ENCODE assay signal across 22 cellular contexts in genomic region chr19:2798733-2799132, GRCh38. TPM values are rescaled to one million over a fixed set of nuclear protein-coding genes. Genes with fewer than 3 reads are reported as not detected.
DNase-seq lines count a peak whose midpoint lies in the region; ATAC-seq and TF ChIP-seq lines count a peak whose summit lies in the region.
"Had no signal": no experiment of that assay in that cellular context is flagged by ENCODE, and none has a peak within 500 bp of the region (broad histone marks: within the 10 kb centered on the region; RNA-seq: fewer than 3 reads in every experiment).

No MANE protein-coding gene starts in this region.

- H4K5ac ChIP-seq in IMR-90 (ENCODE audit: low read depth, low read length) = no peak overlapping the region

- no peak overlapping the region for H3K9ac ChIP-seq in IMR-90 (ENCODE audit: low read depth, low read length)

- in situ Hi-C loops in IMR-90 (cut with MboI; ENCODE audit: low sequenced_read_pairs) = no loop called here

- no peak overlapping the region for H3K4me2 ChIP-seq in IMR-90 (ENCODE audit: low read depth, low read length)
- H3K4me2 ChIP-seq: A549 had no signal

- TF ChIP-seq RAD21 in IMR-90 (IDR thresholded peaks at IDR 0.05; ENCODE audit: low read length) = no peak

- H3K9me1 ChIP-seq in IMR-90 (ENCODE audit: insufficient read depth, low read length) = no peaks in the 10 kb centered on the region

- POLR2A ChIA-PET in IMR-90 (lab: Charles Lee; ENCODE audit: unreplicated experiment) = no interaction called here

- H2BK5ac ChIP-seq in IMR-90 (ENCODE audit: low read depth, low read length, poor library complexity, severe bottlenecking) = no peak overlapping the region

- no peaks in the 10 kb centered on the region for H3K9me3 Mint-ChIP-seq in activated naive CD8-positive, alpha-beta T cell treated with anti-CD3 and anti-CD28 coated beads, Interleukin-2, amount 50 U/mL, for 24 hours
- H3K9me3 Mint-ChIP-seq: activated CD4-positive, alpha-beta memory T cell treated with anti-CD3 and anti-CD28 coated beads for 36 hours; activated naive CD4-positive, alpha-beta T cell treated with anti-CD3 and anti-CD28 coated beads, Interleukin-2, amount 50 U/mL, for 72 hours; activated T-cell treated with anti-CD3 and anti-CD28 coated beads, Interleukin-2, amount 50 U/mL, for 4 hours; CD4-positive, alpha-beta memory T cell; natural killer cell; type B pancreatic cell had no signal

- H2BK120ac ChIP-seq in IMR-90 (ENCODE audit: low read depth, low read length) = no peak overlapping the region

- TF ChIP-seq POLR2A in IMR-90 (IDR thresholded peaks at IDR 0.05; ENCODE audit: low read depth, low read length) = no peak

- H3K56ac ChIP-seq in IMR-90 (ENCODE audit: extremely low read depth, insufficient read depth, low read length) = no peak overlapping the region

- no peak overlapping the region for H2BK15ac ChIP-seq in IMR-90 (ENCODE audit: low read depth, low read length)

- WGBS in IMR-90 (ENCODE audit: extremely low coverage in 2 of 2, insufficient read length in 1 of 2), 2 experiments = 95% methylated on average over 4 of the region's 7 CpGs; no CpG with 5 or more reads in 1 of the 2 experiments

- no peak overlapping the region for H3K27ac ChIP-seq in IMR-90 (ENCODE audit: insufficient read depth, low read length)
- H3K27ac ChIP-seq: A549 had no signal

- H2AFZ ChIP-seq in IMR-90 (replicated peaks; ENCODE audit: low read length, poor library complexity) = no peak overlapping the region

- H3K4ac ChIP-seq in IMR-90 (ENCODE audit: low read depth, low read length) = no peak overlapping the region

- H3K4me1 ChIP-seq in IMR-90 (ENCODE audit: control insufficient read depth, insufficient read depth, low read length) = no peaks in the 10 kb centered on the region
- H3K4me1 ChIP-seq: A549 had no signal

- H3K14ac ChIP-seq in IMR-90 (replicated peaks; ENCODE audit: low read depth, low read length) = no peak overlapping the region

- H3K79me1 ChIP-seq in IMR-90 (ENCODE audit: low read depth in 1 of 2, low read length in 2 of 2) = peaks cover 0 to 40% of the 10 kb centered on the region in 2 experiments; a peak in 3 of 4 replicates

- H4K20me1 ChIP-seq in IMR-90 (ENCODE audit: insufficient read depth, low read length) = peaks cover 6% of the 10 kb centered on the region; the same call in 1 of the 2 replicates

- H3K23ac ChIP-seq in IMR-90 (ENCODE audit: low read depth, low read length) = no peak overlapping the region

- TF ChIP-seq CTCF in IMR-90 (conservative IDR thresholded peaks at IDR 0.05; ENCODE audit: low read depth, low read length) = no peak

- H3K9me3 ChIP-seq in IMR-90 (ENCODE audit: control insufficient read depth, insufficient read depth, low read length) = no peaks in the 10 kb centered on the region
- H3K9me3 ChIP-seq: A549 had no signal

- no peak overlapping the region for H2AK5ac ChIP-seq in IMR-90 (ENCODE audit: low read depth, low read length)

- BruUV-seq in IMR-90 (replicated peaks; lab: Mats Ljungman, UMichigan) = no TSS peak

- no peak overlapping the region for H3K27ac Mint-ChIP-seq in activated naive CD8-positive, alpha-beta T cell treated with anti-CD3 and anti-CD28 coated beads, Interleukin-2, amount 50 U/mL, for 24 hours
- H3K27ac Mint-ChIP-seq: activated CD4-positive, alpha-beta memory T cell treated with anti-CD3 and anti-CD28 coated beads for 36 hours; activated naive CD4-positive, alpha-beta T cell treated with anti-CD3 and anti-CD28 coated beads, Interleukin-2, amount 50 U/mL, for 72 hours; CD4-positive, alpha-beta memory T cell; natural killer cell; type B pancreatic cell had no signal

- ATAC-seq in IMR-90 (ENCODE audit: low read depth) (peak; percentile 40), HG03378 (IDR thresholded peaks at IDR 0.05; ENCODE audit: unreplicated experiment) (no peak)
- no peak for ATAC-seq in activated naive CD8-positive, alpha-beta T cell treated with anti-CD3 and anti-CD28 coated beads, Interleukin-2, amount 50 U/mL, for 24 hours
- ATAC-seq: A549; activated naive CD4-positive, alpha-beta T cell treated with anti-CD3 and anti-CD28 coated beads, Interleukin-2, amount 50 U/mL, for 72 hours; activated T-cell treated with anti-CD3 and anti-CD28 coated beads, Interleukin-2, amount 50 U/mL, for 4 hours; natural killer cell had no signal

- CTCF ChIA-PET in IMR-90 (lab: Yijun Ruan, JAX) = no interaction called here

- intact Hi-C loops in IMR-90 (cut with micrococcal nuclease) = no loop called here

- H3K36me3 ChIP-seq in IMR-90 (ENCODE audit: control insufficient read depth, insufficient read depth, low read length) = peaks cover 48% of the 10 kb centered on the region

- H4K91ac ChIP-seq in IMR-90 (ENCODE audit: insufficient read depth, low read depth, low read length) = no peak overlapping the region

- H3K36me3 Mint-ChIP-seq in activated naive CD8-positive, alpha-beta T cell treated with anti-CD3 and anti-CD28 coated beads, Interleukin-2, amount 50 U/mL, for 24 hours (ENCODE audit: low read depth) = peaks cover 40% of the 10 kb centered on the region
- H3K36me3 Mint-ChIP-seq: natural killer cell had no signal

- peak; percentile 58 for DNase-seq in A172 (ENCODE audit: low spot score)
- peak; percentile 7 for DNase-seq in IMR-90
- peak; percentile 62 for DNase-seq in cerebellum (ENCODE audit: low spot score)
- DNase-seq in islet precursor cell = peak; percentile 68
- no peak for DNase-seq in DMS114 treated with DMSO at 0.1 percent for 48 hours (lab: John Stamatoyannopoulos, UW; ENCODE audit: unreplicated experiment)
- no peak for DNase-seq in hepatic stellate cell (ENCODE audit: low spot score)
- no peak for DNase-seq in activated naive CD8-positive, alpha-beta T cell treated with anti-CD3 and anti-CD28 coated beads, Interleukin-2, amount 50 U/mL, for 24 hours
- DNase-seq: activated CD4-positive, alpha-beta memory T cell treated with anti-CD3 and anti-CD28 coated beads for 36 hours; activated T-cell treated with anti-CD3 and anti-CD28 coated beads, Interleukin-2, amount 50 U/mL, for 4 hours; caudate nucleus; CD4-positive, alpha-beta memory T cell; DMS79 treated with DMSO at 0.1 percent for 48 hours; GOT3; natural killer cell; NCI-H1436 treated with DMSO at 0.1 percent for 48 hours; stimulated activated naive CD4-positive, alpha-beta T cell treated with Interleukin-2 at 50 U/mL for 16 hours; T-helper 9 cell had no signal

- no peak overlapping the region for H3K4me3 Mint-ChIP-seq in activated naive CD8-positive, alpha-beta T cell treated with anti-CD3 and anti-CD28 coated beads, Interleukin-2, amount 50 U/mL, for 24 hours
- H3K4me3 Mint-ChIP-seq: activated CD4-positive, alpha-beta memory T cell treated with anti-CD3 and anti-CD28 coated beads for 36 hours; activated T-cell treated with anti-CD3 and anti-CD28 coated beads, Interleukin-2, amount 50 U/mL, for 4 hours; CD4-positive, alpha-beta memory T cell; natural killer cell; type B pancreatic cell had no signal

- peaks cover 10% of the 10 kb centered on the region for H3K4me1 Mint-ChIP-seq in activated naive CD8-positive, alpha-beta T cell treated with anti-CD3 and anti-CD28 coated beads, Interleukin-2, amount 50 U/mL, for 24 hours

- dilution Hi-C loops in IMR-90 (cut with HindIII; ENCODE audit: low sequenced_read_pairs, unreplicated experiment) = no loop called here

- H4K8ac ChIP-seq in IMR-90 (ENCODE audit: low read depth in 2 of 2, low read length in 2 of 2) = no peak overlapping the region

- no peaks in the 10 kb centered on the region for H3K27me3 Mint-ChIP-seq in activated naive CD8-positive, alpha-beta T cell treated with anti-CD3 and anti-CD28 coated beads, Interleukin-2, amount 50 U/mL, for 24 hours
- H3K27me3 Mint-ChIP-seq: activated CD4-positive, alpha-beta memory T cell treated with anti-CD3 and anti-CD28 coated beads for 36 hours; CD4-positive, alpha-beta memory T cell; type B pancreatic cell had no signal

- H2AK9ac ChIP-seq in IMR-90 (replicated peaks; ENCODE audit: low read depth, low read length, poor library complexity) = no peak overlapping the region

- H2BK20ac ChIP-seq in IMR-90 (ENCODE audit: low read depth, low read length) = no peak overlapping the region

- H3K27me3 ChIP-seq in IMR-90 (ENCODE audit: control insufficient read depth, insufficient read depth, low read length) = no peaks in the 10 kb centered on the region

- no peak overlapping the region for H3K4me3 ChIP-seq in IMR-90 (ENCODE audit: insufficient read depth, low read depth, low read length)
- H3K4me3 ChIP-seq: A549, lung had no signal

- no peak overlapping the region for H3K18ac ChIP-seq in IMR-90 (ENCODE audit: low read depth, low read length)

TF ChIP-seq in IMR-90, 13 proteins besides CTCF, POLR2A, EP300 and RAD21:
- TF ChIP-seq CEBPB (IDR thresholded peaks at IDR 0.05; ENCODE audit: low read depth, low read length) = no peak

RNA-seq across cellular contexts. Expression of gene THOP1, which starts 13.4 kb away (rescaled TPM):
- total RNA-seq in A172 (2014; rRNA removed; shearing (Covaris generic)) = 390 and 397 TPM in 2 replicates
- 57.5 and 62.8 TPM in 2 replicates for total RNA-seq in IMR-90 (2012; rRNA removed)
- polyA plus RNA-seq in IMR-90 (2012; rRNA removed) = 91.9 and 110 TPM in 2 replicates
- 95.4 and 118 TPM in 2 replicates for polyA plus RNA-seq in IMR-90 (2012; cell fraction: cytosol; rRNA removed)
- polyA plus RNA-seq in IMR-90 (2012; cell fraction: nucleus; rRNA removed; ENCODE audit: low replicate concordance) = 119 and 345 TPM in 2 replicates
- 29.7 TPM for total RNA-seq in cerebellum

RNA-seq across cellular contexts. Expression of gene SGTA, which starts 15.7 kb away (rescaled TPM):
- total RNA-seq in A172 (2014; rRNA removed; shearing (Covaris generic)) = 112 and 114 TPM in 2 replicates
- total RNA-seq in IMR-90 (2012; rRNA removed) = 17.4 and 20.6 TPM in 2 replicates
- polyA plus RNA-seq in IMR-90 (2012; rRNA removed) = 72.9 and 89.7 TPM in 2 replicates
- 87.9 and 139 TPM in 2 replicates for polyA plus RNA-seq in IMR-90 (2012; cell fraction: cytosol; rRNA removed)
- 60.8 and 101 TPM in 2 replicates for polyA plus RNA-seq in IMR-90 (2012; cell fraction: nucleus; rRNA removed; ENCODE audit: low replicate concordance)
- total RNA-seq in cerebellum = 31.6 TPM

RNA-seq across cellular contexts. Expression of gene ZNF554, which starts 20.9 kb away (rescaled TPM):
- total RNA-seq in A172 (2014; rRNA removed; shearing (Covaris generic)) = 4.6 and 4.8 TPM in 2 replicates
- total RNA-seq in IMR-90 (2012; rRNA removed) (1.9 and 3.0 TPM in 2 replicates), cerebellum (9.3 TPM)
- polyA plus RNA-seq in IMR-90 (2012; rRNA removed) = 1.2 and 1.5 TPM in 2 replicates
- 0.54 and 0.78 TPM in 2 replicates for polyA plus RNA-seq in IMR-90 (2012; cell fraction: cytosol; rRNA removed)
- 2.1 and 5.2 TPM in 2 replicates for polyA plus RNA-seq in IMR-90 (2012; cell fraction: nucleus; rRNA removed; ENCODE audit: low replicate concordance)

RNA-seq across cellular contexts. Expression of gene ZNF555, which starts 42.5 kb away (rescaled TPM):
- total RNA-seq in A172 (2014; rRNA removed; shearing (Covaris generic)) = 8.2 and 8.4 TPM in 2 replicates
- total RNA-seq in IMR-90 (2012; rRNA removed) (6.4 and 9.7 TPM in 2 replicates), cerebellum (15.5 TPM)
- 1.6 and 2.8 TPM in 2 replicates for polyA plus RNA-seq in IMR-90 (2012; rRNA removed)
- 0.31 and 0.58 TPM in 2 replicates for polyA plus RNA-seq in IMR-90 (2012; cell fraction: cytosol; rRNA removed)
- 0.36 and 2.9 TPM in 2 replicates for polyA plus RNA-seq in IMR-90 (2012; cell fraction: nucleus; rRNA removed; ENCODE audit: low replicate concordance)

RNA-seq across cellular contexts. Expression of gene SLC39A3, which starts 58.9 kb away (rescaled TPM):
- 91.0 and 100 TPM in 2 replicates for total RNA-seq in A172 (2014; rRNA removed; shearing (Covaris generic))
- total RNA-seq in IMR-90 (2012; rRNA removed) (12.4 and 12.8 TPM in 2 replicates), cerebellum (17.2 TPM)
- 38.2 and 45.1 TPM in 2 replicates for polyA plus RNA-seq in IMR-90 (2012; rRNA removed)
- 47.7 and 51.5 TPM in 2 replicates for polyA plus RNA-seq in IMR-90 (2012; cell fraction: cytosol; rRNA removed)
- 12.3 and 24.3 TPM in 2 replicates for polyA plus RNA-seq in IMR-90 (2012; cell fraction: nucleus; rRNA removed; ENCODE audit: low replicate concordance)

Comparison
In these comparisons a context has a peak if more than half of its experiments do, and no peak if none do; other contexts are left out.
1. DNase-seq: peak in A172 (single experiment), IMR-90 (single experiment), cerebellum (single experiment) and islet precursor cell (single experiment); none in DMS114 treated with DMSO at 0.1 percent for 48 hours (single experiment), hepatic stellate cell (single experiment) and activated naive CD8-positive, alpha-beta T cell treated with anti-CD3 and anti-CD28 coated beads, Interleukin-2, amount 50 U/mL, for 24 hours (single experiment).